Comparison of ENCODE assay signal across 1 cellular context in the genomic region with DNA sequence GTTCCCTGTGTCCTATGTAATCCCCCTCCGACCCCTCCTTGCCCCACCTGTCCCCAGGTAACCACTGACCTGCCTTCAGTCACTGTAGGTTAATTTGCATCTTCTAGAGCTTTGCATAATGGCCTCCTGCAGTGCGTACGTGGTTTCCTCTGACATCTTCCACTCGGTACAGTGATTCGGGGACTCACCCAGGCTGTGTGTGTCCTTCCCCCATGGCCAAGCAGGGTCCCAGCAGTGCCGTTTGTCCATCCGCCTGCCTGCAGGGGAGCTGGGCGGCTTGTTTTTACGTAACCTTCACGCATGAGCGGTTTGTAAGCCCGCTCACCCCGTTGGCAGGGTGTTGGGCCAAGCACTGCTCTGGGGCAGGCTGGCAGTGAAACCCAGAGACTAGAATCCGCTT.
TF ChIP-seq lines count a peak whose summit lies in the region.

No MANE protein-coding gene starts in this region.

TF ChIP-seq in SK-N-SH treated with all-trans-retinoic acid at 6 μM for 48 hours, 23 proteins besides CTCF, POLR2A, EP300 and RAD21 (continued from another document):
- TF ChIP-seq, protein P1, sequence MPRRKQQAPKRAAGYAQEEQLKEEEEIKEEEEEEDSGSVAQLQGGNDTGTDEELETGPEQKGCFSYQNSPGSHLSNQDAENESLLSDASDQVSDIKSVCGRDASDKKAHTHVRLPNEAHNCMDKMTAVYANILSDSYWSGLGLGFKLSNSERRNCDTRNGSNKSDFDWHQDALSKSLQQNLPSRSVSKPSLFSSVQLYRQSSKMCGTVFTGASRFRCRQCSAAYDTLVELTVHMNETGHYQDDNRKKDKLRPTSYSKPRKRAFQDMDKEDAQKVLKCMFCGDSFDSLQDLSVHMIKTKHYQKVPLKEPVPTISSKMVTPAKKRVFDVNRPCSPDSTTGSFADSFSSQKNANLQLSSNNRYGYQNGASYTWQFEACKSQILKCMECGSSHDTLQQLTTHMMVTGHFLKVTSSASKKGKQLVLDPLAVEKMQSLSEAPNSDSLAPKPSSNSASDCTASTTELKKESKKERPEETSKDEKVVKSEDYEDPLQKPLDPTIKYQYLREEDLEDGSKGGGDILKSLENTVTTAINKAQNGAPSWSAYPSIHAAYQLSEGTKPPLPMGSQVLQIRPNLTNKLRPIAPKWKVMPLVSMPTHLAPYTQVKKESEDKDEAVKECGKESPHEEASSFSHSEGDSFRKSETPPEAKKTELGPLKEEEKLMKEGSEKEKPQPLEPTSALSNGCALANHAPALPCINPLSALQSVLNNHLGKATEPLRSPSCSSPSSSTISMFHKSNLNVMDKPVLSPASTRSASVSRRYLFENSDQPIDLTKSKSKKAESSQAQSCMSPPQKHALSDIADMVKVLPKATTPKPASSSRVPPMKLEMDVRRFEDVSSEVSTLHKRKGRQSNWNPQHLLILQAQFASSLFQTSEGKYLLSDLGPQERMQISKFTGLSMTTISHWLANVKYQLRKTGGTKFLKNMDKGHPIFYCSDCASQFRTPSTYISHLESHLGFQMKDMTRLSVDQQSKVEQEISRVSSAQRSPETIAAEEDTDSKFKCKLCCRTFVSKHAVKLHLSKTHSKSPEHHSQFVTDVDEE (CRISPR knock-in tag; IDR thresholded peaks at IDR 0.05): no peak
- TF ChIP-seq, protein P2, sequence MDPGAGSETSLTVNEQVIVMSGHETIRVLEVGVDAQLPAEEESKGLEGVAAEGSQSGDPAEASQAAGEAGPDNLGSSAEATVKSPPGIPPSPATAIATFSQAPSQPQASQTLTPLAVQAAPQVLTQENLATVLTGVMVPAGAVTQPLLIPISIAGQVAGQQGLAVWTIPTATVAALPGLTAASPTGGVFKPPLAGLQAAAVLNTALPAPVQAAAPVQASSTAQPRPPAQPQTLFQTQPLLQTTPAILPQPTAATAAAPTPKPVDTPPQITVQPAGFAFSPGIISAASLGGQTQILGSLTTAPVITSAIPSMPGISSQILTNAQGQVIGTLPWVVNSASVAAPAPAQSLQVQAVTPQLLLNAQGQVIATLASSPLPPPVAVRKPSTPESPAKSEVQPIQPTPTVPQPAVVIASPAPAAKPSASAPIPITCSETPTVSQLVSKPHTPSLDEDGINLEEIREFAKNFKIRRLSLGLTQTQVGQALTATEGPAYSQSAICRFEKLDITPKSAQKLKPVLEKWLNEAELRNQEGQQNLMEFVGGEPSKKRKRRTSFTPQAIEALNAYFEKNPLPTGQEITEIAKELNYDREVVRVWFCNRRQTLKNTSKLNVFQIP (CRISPR knock-in tag; IDR thresholded peaks at IDR 0.05; ENCODE audit: borderline replicate concordance, low read depth): no peak
- TF ChIP-seq ZC3H10 (CRISPR knock-in tag; IDR thresholded peaks at IDR 0.05) (no peak), TOX (CRISPR knock-in tag; IDR thresholded peaks at IDR 0.05; ENCODE audit: borderline replicate concordance) (no peak), CSDC2 (CRISPR knock-in tag; IDR thresholded peaks at IDR 0.05) (no peak), RARB (CRISPR knock-in tag; IDR thresholded peaks at IDR 0.05) (no peak)
